8 cellular contexts compared by ENCODE assay signal in genomic region chr12:49623142-49623899, GRCh38. TPM values are rescaled to one million over a fixed set of nuclear protein-coding genes. Genes with fewer than 3 reads are reported as not detected.
DNase-seq lines count a peak whose midpoint lies in the region; ATAC-seq and TF ChIP-seq lines count a peak whose summit lies in the region.

PRPF40B (plus strand) TSS chr12:49623561; CDS start chr12:49623591, 30 bp downstream.

- H3K27me3 Mint-ChIP-seq in neural crest cell (ENCODE audit: low read depth), result peaks cover 11% of the 10 kb centered on the region

- H3K27me3 ChIP-seq in RWPE2 (ENCODE audit: insufficient read depth, poor library complexity, severe bottlenecking) (no peaks in the 10 kb centered on the region), stomach smooth muscle (ENCODE audit: control insufficient read depth in 1 of 2, insufficient read depth in 2 of 2, low read length in 2 of 2) (no peaks in the 10 kb centered on the region)

- H3K4me3 Mint-ChIP-seq in neural crest cell, result peak within 1 kb of the TSS; percentile 91

- no peaks in the 10 kb centered on the region for H3K9me3 Mint-ChIP-seq in neural crest cell

- H3K36me3 ChIP-seq in RWPE2 (ENCODE audit: low read depth), result no peaks in the 10 kb centered on the region; the same call in 1 of the 2 replicates
- H3K36me3 ChIP-seq in stomach smooth muscle (ENCODE audit: control insufficient read depth in 2 of 2, insufficient read depth in 2 of 2, low read length in 2 of 2), result no peaks in the 10 kb centered on the region

- H3K4me3 ChIP-seq in RWPE2 (ENCODE audit: severe bottlenecking), result peak within 1 kb of the TSS; percentile 42
- peak within 1 kb of the TSS; percentile 84 to 97 for H3K4me3 ChIP-seq in stomach smooth muscle (ENCODE audit: low read length in 2 of 2)

- peaks cover 20% of the 10 kb centered on the region for H3K4me1 Mint-ChIP-seq in neural crest cell

- H3K27ac ChIP-seq in RWPE2 (ENCODE audit: poor library complexity, severe bottlenecking) (peak within 1 kb of the TSS; percentile 81), stomach smooth muscle (ENCODE audit: low read length) (peak within 1 kb of the TSS; percentile 83)

- DNase-seq in Daoy (ENCODE audit: low read depth), result peak; percentile 88
- DNase-seq in Kasumi-1 (lab: John Stamatoyannopoulos, UW), result peak; percentile 77 to 84
- peak; percentile 85 for DNase-seq in RWPE2 (ENCODE audit: low spot score)
- DNase-seq in activated effector memory CD4-positive, alpha-beta T cell treated with Interleukin-2 at 50 U/mL for 16 hours, result peak; percentile 78
- peak; percentile 63 for DNase-seq in fibroblast of the conjunctiva (ENCODE audit: low read depth)
- DNase-seq in neural crest cell (ENCODE audit: low read depth, low spot score), result peak; percentile 82

- peak within 1 kb of the TSS; percentile 81 to 88 for H3K9ac ChIP-seq in stomach smooth muscle (ENCODE audit: low read length in 2 of 2)

- peak within 1 kb of the TSS; percentile 21 for H3K27ac Mint-ChIP-seq in neural crest cell (ENCODE audit: unreplicated experiment)

- H3K9me3 ChIP-seq in RWPE2 (ENCODE audit: severe bottlenecking), result no peaks in the 10 kb centered on the region
- no peaks in the 10 kb centered on the region for H3K9me3 ChIP-seq in stomach smooth muscle (ENCODE audit: control insufficient read depth in 2 of 2, low read length in 2 of 2)

- no peaks in the 10 kb centered on the region for H3K36me3 Mint-ChIP-seq in neural crest cell (ENCODE audit: low read depth)

- TF ChIP-seq CTCF in RWPE2 (IDR thresholded peaks at IDR 0.05; ENCODE audit: poor library complexity, severe bottlenecking), result peak; percentile 60
- peak; percentile 67 for TF ChIP-seq CTCF in neural crest cell (conservative IDR thresholded peaks at IDR 0.05)

- ATAC-seq in GM21737 (IDR thresholded peaks at IDR 0.05; ENCODE audit: unreplicated experiment) (peak; percentile 63), RWPE2 (ENCODE audit: low read depth) (peak; percentile 74)

- peaks cover 30% of the 10 kb centered on the region for H3K4me1 ChIP-seq in RWPE2 (ENCODE audit: insufficient read depth, poor library complexity, severe bottlenecking)
- H3K4me1 ChIP-seq in stomach smooth muscle (ENCODE audit: control insufficient read depth, insufficient read depth, low read length), result peaks cover 28% of the 10 kb centered on the region

RNA-seq across cellular contexts. Expression of gene PRPF40B, which starts in this region (rescaled TPM):
- total RNA-seq in Daoy (2014; rRNA removed; shearing (Covaris generic)), result 5.3 and 5.9 TPM in 2 replicates
- total RNA-seq in neural crest cell, result 24.4 and 27.0 TPM in 2 replicates

Comparison
In these comparisons a context has a peak if more than half of its experiments do, and no peak if none do; other contexts are left out.
1. Peak in every context shown above with its lines: DNase-seq, ATAC-seq, H3K4me3 ChIP-seq and H3K27ac ChIP-seq.